Comparison of ENCODE assay signal across 1 cellular context in genomic region chr2:98649135-98649991, GRCh38.
TF ChIP-seq lines count a peak whose summit lies in the region.

No MANE protein-coding gene starts in this region.

TF ChIP-seq in HepG2, 621 proteins besides CTCF, POLR2A, EP300 and RAD21 (continued from another document and continues in another):
- TF ChIP-seq CSRNP2 (CRISPR knock-in tag; conservative IDR thresholded peaks at IDR 0.05; ENCODE audit: low read depth) = no peak
- TF ChIP-seq XRCC5 (optimal IDR thresholded peaks at IDR 0.05; ENCODE audit: low read length) = peak; percentile 57
- no peak for TF ChIP-seq ZFP41 (CRISPR knock-in tag; IDR thresholded peaks at IDR 0.05; ENCODE audit: borderline replicate concordance)
- TF ChIP-seq ZNF670 (CRISPR knock-in tag; IDR thresholded peaks at IDR 0.05; ENCODE audit: borderline replicate concordance) = 0 out of 2 replicates have a peak, but pooled peaks have one; percentile 45
- no peak for TF ChIP-seq ZBTB43 (CRISPR knock-in tag; conservative IDR thresholded peaks at IDR 0.05)
- TF ChIP-seq FOXP1 (IDR thresholded peaks at IDR 0.05) = no peak
- TF ChIP-seq FOXP1 (CRISPR knock-in tag; IDR thresholded peaks at IDR 0.05) = no peak
- TF ChIP-seq RELA (CRISPR knock-in tag; IDR thresholded peaks at IDR 0.05) = no peak
- TF ChIP-seq ZNF10 (CRISPR knock-in tag; IDR thresholded peaks at IDR 0.05; ENCODE audit: borderline replicate concordance, low read depth) = no peak
- no peak for TF ChIP-seq RBAK (CRISPR knock-in tag; IDR thresholded peaks at IDR 0.05)
- TF ChIP-seq ZBTB39 (CRISPR knock-in tag; IDR thresholded peaks at IDR 0.05) = no peak
- 0 out of 2 replicates have a peak, but pooled peaks have one; percentile 52 for TF ChIP-seq ZBED4 (CRISPR knock-in tag; IDR thresholded peaks at IDR 0.05; ENCODE audit: borderline replicate concordance)
- no peak for TF ChIP-seq ZNF569 (CRISPR knock-in tag; IDR thresholded peaks at IDR 0.05; ENCODE audit: borderline replicate concordance)
- TF ChIP-seq RFX3 (CRISPR knock-in tag; IDR thresholded peaks at IDR 0.05) = no peak
- TF ChIP-seq ZBTB46 (CRISPR knock-in tag; IDR thresholded peaks at IDR 0.05; ENCODE audit: borderline replicate concordance) = no peak
- no peak for TF ChIP-seq ZNF761 (CRISPR knock-in tag; conservative IDR thresholded peaks at IDR 0.05)
- TF ChIP-seq STAG1 (CRISPR knock-in tag; IDR thresholded peaks at IDR 0.05) = peak; percentile 100
- TF ChIP-seq NR2C2 (CRISPR knock-in tag; IDR thresholded peaks at IDR 0.05; ENCODE audit: borderline replicate concordance) = no peak
- TF ChIP-seq RBM22 (optimal IDR thresholded peaks at IDR 0.05; ENCODE audit: low read length) = peak; percentile 81
- peak; percentile 21 for TF ChIP-seq TEAD3 (CRISPR knock-in tag; optimal IDR thresholded peaks at IDR 0.05; ENCODE audit: borderline replicate concordance)
- TF ChIP-seq GATAD2A (CRISPR knock-in tag; IDR thresholded peaks at IDR 0.05) = peak; percentile 47; the same call in 1 of the 2 replicates
- no peak for TF ChIP-seq ZBTB10 (CRISPR knock-in tag; IDR thresholded peaks at IDR 0.05; ENCODE audit: borderline replicate concordance)
- TF ChIP-seq ZNF567 (CRISPR knock-in tag; IDR thresholded peaks at IDR 0.05; ENCODE audit: borderline replicate concordance) = no peak
- no peak for TF ChIP-seq ZNF788 (CRISPR knock-in tag; IDR thresholded peaks at IDR 0.05; ENCODE audit: borderline replicate concordance)
- no peak for TF ChIP-seq GMEB2 (CRISPR knock-in tag; IDR thresholded peaks at IDR 0.05; ENCODE audit: low read depth)
- TF ChIP-seq POLR2G (IDR thresholded peaks at IDR 0.05; ENCODE audit: low read depth, low read length) = no peak
- no peak for TF ChIP-seq RXRA (CRISPR knock-in tag; IDR thresholded peaks at IDR 0.05)
- TF ChIP-seq PHF20 (CRISPR knock-in tag; IDR thresholded peaks at IDR 0.05) = no peak
- no peak for TF ChIP-seq ZNF563 (CRISPR knock-in tag; IDR thresholded peaks at IDR 0.05)
- TF ChIP-seq ZNF382 (CRISPR knock-in tag; IDR thresholded peaks at IDR 0.05; ENCODE audit: borderline replicate concordance) = no peak
- no peak for TF ChIP-seq SAFB2 (CRISPR knock-in tag; IDR thresholded peaks at IDR 0.05; ENCODE audit: borderline replicate concordance, low read depth)
- 0 out of 2 replicates have a peak, but pooled peaks have one; percentile 15 for TF ChIP-seq CEBPG (CRISPR knock-in tag; IDR thresholded peaks at IDR 0.05)
- TF ChIP-seq TOE1 (CRISPR knock-in tag; IDR thresholded peaks at IDR 0.05) = no peak
- no peak for TF ChIP-seq ZSCAN25 (CRISPR knock-in tag; IDR thresholded peaks at IDR 0.05)
- no peak for TF ChIP-seq ZUFSP (CRISPR knock-in tag; IDR thresholded peaks at IDR 0.05; ENCODE audit: borderline replicate concordance)
- TF ChIP-seq ZNF749 (CRISPR knock-in tag; IDR thresholded peaks at IDR 0.05; ENCODE audit: borderline replicate concordance) = no peak
- TF ChIP-seq BORCS8-MEF2B (CRISPR knock-in tag; IDR thresholded peaks at IDR 0.05) = no peak
- no peak for TF ChIP-seq ZNF280B (CRISPR knock-in tag; IDR thresholded peaks at IDR 0.05; ENCODE audit: borderline replicate concordance)
- TF ChIP-seq ZBTB26 (CRISPR knock-in tag; IDR thresholded peaks at IDR 0.05; ENCODE audit: borderline replicate concordance) = 0 out of 2 replicates have a peak, but pooled peaks have one; percentile 23
- TF ChIP-seq ZNF292 (CRISPR knock-in tag; IDR thresholded peaks at IDR 0.05; ENCODE audit: borderline replicate concordance, low read depth) = no peak
- TF ChIP-seq CBFB (CRISPR knock-in tag; IDR thresholded peaks at IDR 0.05) = no peak
- no peak for TF ChIP-seq SALL2 (CRISPR knock-in tag; IDR thresholded peaks at IDR 0.05)
- TF ChIP-seq ELF4 (CRISPR knock-in tag; IDR thresholded peaks at IDR 0.05; ENCODE audit: borderline replicate concordance) = no peak
- no peak for TF ChIP-seq FOXJ3 (CRISPR knock-in tag; IDR thresholded peaks at IDR 0.05; ENCODE audit: borderline replicate concordance)
